Comparison of ENCODE assay signal across 27 cellular contexts in genomic region chr13:44210525-44210924, GRCh38.
A peak's percentile ranks its signal among the peaks of the same experiment; 100 is the strongest.
DNase-seq lines count a peak whose midpoint lies in the region; ATAC-seq, FAIRE-seq and TF ChIP-seq lines count a peak whose summit lies in the region.
"Had no signal": no experiment of that assay in that cellular context is flagged by ENCODE, and none has a peak within 500 bp of the region (broad histone marks: within the 10 kb centered on the region; RNA-seq: fewer than 3 reads in every experiment).

No MANE protein-coding gene starts in this region.

- no peak for ATAC-seq in HepG2
- no peak for ATAC-seq in GM21825 (IDR thresholded peaks at IDR 0.05; ENCODE audit: unreplicated experiment)
- ATAC-seq: K562 had no signal

- no peak overlapping the region for H2AFZ ChIP-seq in HepG2 (ENCODE audit: low read length)
- H2AFZ ChIP-seq: GM23248 had no signal

- no peak for FAIRE-seq in HepG2 (lab: Jason Lieb, UNC)
- FAIRE-seq: GM12891, K562 had no signal

- no peak for DNase-seq in HepG2 (ENCODE audit: low spot score)
- peak; percentile 33 for DNase-seq in pons (ENCODE audit: low spot score)
- no peak for DNase-seq in NCI-H510A (lab: John Stamatoyannopoulos, UW)
- DNase-seq in glomerular visceral epithelial cell (ENCODE audit: extremely low spot score): no peak
- DNase-seq in NCI-H2029 (lab: John Stamatoyannopoulos, UW): no peak
- DNase-seq: 8988T; ACHN; BE2C; CD8-positive, alpha-beta memory T cell; DMS 273 treated with DMSO at 0.1 percent for 48 hours; DMS79; EL; GDM1; GM23248; H9; Kasumi-1; NCI-H1092 treated with DMSO at 0.1 percent for 48 hours; NCI-H1436; NCI-H187 treated with DMSO at 0.1 percent for 48 hours; NCI-H2227 treated with DMSO at 0.1 percent for 48 hours; Right ventricle myocardium superior; RPMI8226 had no signal

- peaks cover 0 to 3% (median 0%) of the 10 kb centered on the region in 4 donors for H3K9me3 ChIP-seq in liver (ENCODE audit: control insufficient read depth in 4 of 4, low read length in 3 of 4)
- H3K9me3 ChIP-seq in HepG2 (ENCODE audit: low read length): peaks cover 7% of the 10 kb centered on the region
- H3K9me3 ChIP-seq: BE2C had no signal

- no peaks in the 10 kb centered on the region for H4K20me1 ChIP-seq in HepG2 (ENCODE audit: insufficient read depth, low read length)

- TF ChIP-seq EP300 in HepG2 (IDR thresholded peaks at IDR 0.05; ENCODE audit: low read depth in 2 of 2, low read length in 2 of 2): no peak
- no peak for TF ChIP-seq EP300 in HepG2 (CRISPR knock-in tag; IDR thresholded peaks at IDR 0.05; ENCODE audit: borderline replicate concordance)

- no peaks in the 10 kb centered on the region for H3K36me3 ChIP-seq in liver (ENCODE audit: control insufficient read depth in 4 of 4, insufficient read depth in 3 of 4, low read depth in 1 of 4, low read length in 3 of 4)
- H3K36me3 ChIP-seq in HepG2 (replicated peaks in 1 of 2; ENCODE audit: control insufficient read depth in 1 of 2, insufficient read depth in 2 of 2, low read length in 2 of 2): no peaks in the 10 kb centered on the region
- H3K36me3 ChIP-seq: BE2C had no signal

- H3K27me3 ChIP-seq in liver (ENCODE audit: control insufficient read depth in 4 of 4, insufficient read depth in 4 of 4, low read length in 3 of 4): no peaks in the 10 kb centered on the region
- no peaks in the 10 kb centered on the region for H3K27me3 ChIP-seq in HepG2 (ENCODE audit: control insufficient read depth in 1 of 2, insufficient read depth in 2 of 2, low read length in 2 of 2)
- no peaks in the 10 kb centered on the region for H3K27me3 ChIP-seq in layer of hippocampus (ENCODE audit: control insufficient read depth, insufficient read depth, low read length)
- H3K27me3 ChIP-seq: BE2C had no signal

- CTCF ChIA-PET in HepG2 (lab: Yijun Ruan, JAX; ENCODE audit: low intra/inter-chr PET ratio, low total read pairs): no interaction called here

- POLR2A ChIA-PET in HepG2 (lab: Yijun Ruan, JAX): no interaction called here

- TF ChIP-seq RAD21 in liver (IDR thresholded peaks at IDR 0.05) (no peak), HepG2 (CRISPR knock-in tag; IDR thresholded peaks at IDR 0.05) (no peak)

- no TSS peak for BruUV-seq in HepG2 (replicated peaks; lab: Mats Ljungman, UMichigan)

- no peak for TF ChIP-seq POLR2A in HepG2 (IDR thresholded peaks at IDR 0.05; ENCODE audit: insufficient read depth in 1 of 2, low read depth in 2 of 2, low read length in 2 of 2)

- TF ChIP-seq CTCF in liver (IDR thresholded peaks at IDR 0.05; ENCODE audit: low read depth, low read length, missing input control) (no peak), HepG2 (CRISPR knock-in tag; IDR thresholded peaks at IDR 0.05) (no peak)

- in situ Hi-C loops in HepG2 (cut with HindIII; ENCODE audit: extremely low pct_ligation_motif_present, low pct_unique_long_range_greater_than_20kb): no loop called here

- H3K4me3 ChIP-seq in liver (ENCODE audit: low read depth in 1 of 3, low read length in 3 of 3) (no peak overlapping the region), HepG2 (replicated peaks in 1 of 3; ENCODE audit: insufficient read depth in 1 of 3, low read depth in 2 of 3, low read length in 3 of 3) (no peak overlapping the region)
- H3K4me3 ChIP-seq: GM23248, K562 had no signal

- H3K27ac ChIP-seq in liver (ENCODE audit: low read depth in 1 of 2, low read length in 2 of 2): no peak overlapping the region
- no peak overlapping the region for H3K27ac ChIP-seq in HepG2 (ENCODE audit: extremely low read length, insufficient read depth, low read length)
- H3K27ac ChIP-seq in layer of hippocampus (ENCODE audit: low read depth, low read length): peak overlapping the region; percentile 99
- H3K27ac ChIP-seq: GM23248 had no signal

- no peak overlapping the region for H3K4me2 ChIP-seq in HepG2 (ENCODE audit: low read depth, low read length)

- no peaks in the 10 kb centered on the region for H3K79me2 ChIP-seq in HepG2 (ENCODE audit: insufficient read depth, low read length)

- 40% methylated on average over 2 of the region's 2 CpGs for WGBS in liver
- WGBS in HepG2 (ENCODE audit: low lambda C conversion rate): 8% methylated on average over 2 of the region's 2 CpGs

- intact Hi-C loops in HepG2 (cut with micrococcal nuclease; ENCODE audit: unreplicated experiment): no loop called here

- H3K4me1 ChIP-seq in liver (ENCODE audit: control insufficient read depth in 4 of 4, insufficient read depth in 4 of 4, low read length in 3 of 4) (peaks cover 0 to 8% (median 3%) of the 10 kb centered on the region in 4 donors), HepG2 (ENCODE audit: insufficient read depth, low read length) (no peaks in the 10 kb centered on the region)
- H3K4me1 ChIP-seq: BE2C had no signal

- H3K9ac ChIP-seq in liver (ENCODE audit: low read depth in 1 of 2, low read length in 2 of 2): no peak overlapping the region
- no peak overlapping the region for H3K9ac ChIP-seq in HepG2 (ENCODE audit: insufficient read depth, low read depth, low read length)
- H3K9ac ChIP-seq: GM23248 had no signal

TF ChIP-seq in liver, 16 proteins besides CTCF, POLR2A, EP300 and RAD21:
- peak in 1 of 2 donors; percentile 34 for TF ChIP-seq HNF4A (conservative IDR thresholded peaks at IDR 0.05)
- TF ChIP-seq NR2F2 (IDR thresholded peaks at IDR 0.05): no peak
- no peak for TF ChIP-seq FOXA2 (IDR thresholded peaks at IDR 0.05)
- TF ChIP-seq EGR1 (IDR thresholded peaks at IDR 0.05; ENCODE audit: low read depth in 2 of 2): no peak
- peak; percentile 30 to 56 for TF ChIP-seq RXRA (IDR thresholded peaks at IDR 0.05)

TF ChIP-seq in HepG2, 621 proteins besides CTCF, POLR2A, EP300 and RAD21 (continues in another document):
- TF ChIP-seq ZNF546 (CRISPR knock-in tag; conservative IDR thresholded peaks at IDR 0.05) (no peak), RFX5 (IDR thresholded peaks at IDR 0.05; ENCODE audit: low read depth, low read length) (no peak), ZNF256 (CRISPR knock-in tag; conservative IDR thresholded peaks at IDR 0.05) (no peak), AHR (CRISPR knock-in tag; IDR thresholded peaks at IDR 0.05) (no peak), MIER2 (CRISPR knock-in tag; IDR thresholded peaks at IDR 0.05) (no peak), MAZ (IDR thresholded peaks at IDR 0.05; ENCODE audit: borderline replicate concordance, low read depth, low read length) (no peak), MAZ (CRISPR knock-in tag; IDR thresholded peaks at IDR 0.05; ENCODE audit: low read depth) (no peak), CEBPG (CRISPR knock-in tag; IDR thresholded peaks at IDR 0.05) (no peak), FOXM1 (CRISPR knock-in tag; IDR thresholded peaks at IDR 0.05) (no peak), ATF2 (CRISPR knock-in tag; IDR thresholded peaks at IDR 0.05) (no peak)
- TF ChIP-seq, protein P1, sequence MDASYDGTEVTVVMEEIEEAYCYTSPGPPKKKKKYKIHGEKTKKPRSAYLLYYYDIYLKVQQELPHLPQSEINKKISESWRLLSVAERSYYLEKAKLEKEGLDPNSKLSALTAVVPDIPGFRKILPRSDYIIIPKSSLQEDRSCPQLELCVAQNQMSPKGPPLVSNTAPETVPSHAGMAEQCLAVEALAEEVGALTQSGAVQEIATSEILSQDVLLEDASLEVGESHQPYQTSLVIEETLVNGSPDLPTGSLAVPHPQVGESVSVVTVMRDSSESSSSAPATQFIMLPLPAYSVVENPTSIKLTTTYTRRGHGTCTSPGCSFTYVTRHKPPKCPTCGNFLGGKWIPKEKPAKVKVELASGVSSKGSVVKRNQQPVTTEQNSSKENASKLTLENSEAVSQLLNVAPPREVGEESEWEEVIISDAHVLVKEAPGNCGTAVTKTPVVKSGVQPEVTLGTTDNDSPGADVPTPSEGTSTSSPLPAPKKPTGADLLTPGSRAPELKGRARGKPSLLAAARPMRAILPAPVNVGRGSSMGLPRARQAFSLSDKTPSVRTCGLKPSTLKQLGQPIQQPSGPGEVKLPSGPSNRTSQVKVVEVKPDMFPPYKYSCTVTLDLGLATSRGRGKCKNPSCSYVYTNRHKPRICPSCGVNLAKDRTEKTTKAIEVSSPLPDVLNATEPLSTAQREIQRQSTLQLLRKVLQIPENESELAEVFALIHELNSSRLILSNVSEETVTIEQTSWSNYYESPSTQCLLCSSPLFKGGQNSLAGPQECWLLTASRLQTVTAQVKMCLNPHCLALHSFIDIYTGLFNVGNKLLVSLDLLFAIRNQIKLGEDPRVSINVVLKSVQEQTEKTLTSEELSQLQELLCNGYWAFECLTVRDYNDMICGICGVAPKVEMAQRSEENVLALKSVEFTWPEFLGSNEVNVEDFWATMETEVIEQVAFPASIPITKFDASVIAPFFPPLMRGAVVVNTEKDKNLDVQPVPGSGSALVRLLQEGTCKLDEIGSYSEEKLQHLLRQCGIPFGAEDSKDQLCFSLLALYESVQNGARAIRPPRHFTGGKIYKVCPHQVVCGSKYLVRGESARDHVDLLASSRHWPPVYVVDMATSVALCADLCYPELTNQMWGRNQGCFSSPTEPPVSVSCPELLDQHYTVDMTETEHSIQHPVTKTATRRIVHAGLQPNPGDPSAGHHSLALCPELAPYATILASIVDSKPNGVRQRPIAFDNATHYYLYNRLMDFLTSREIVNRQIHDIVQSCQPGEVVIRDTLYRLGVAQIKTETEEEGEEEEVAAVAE (CRISPR knock-in tag; IDR thresholded peaks at IDR 0.05; ENCODE audit: borderline replicate concordance): no peak
- TF ChIP-seq, protein P2, sequence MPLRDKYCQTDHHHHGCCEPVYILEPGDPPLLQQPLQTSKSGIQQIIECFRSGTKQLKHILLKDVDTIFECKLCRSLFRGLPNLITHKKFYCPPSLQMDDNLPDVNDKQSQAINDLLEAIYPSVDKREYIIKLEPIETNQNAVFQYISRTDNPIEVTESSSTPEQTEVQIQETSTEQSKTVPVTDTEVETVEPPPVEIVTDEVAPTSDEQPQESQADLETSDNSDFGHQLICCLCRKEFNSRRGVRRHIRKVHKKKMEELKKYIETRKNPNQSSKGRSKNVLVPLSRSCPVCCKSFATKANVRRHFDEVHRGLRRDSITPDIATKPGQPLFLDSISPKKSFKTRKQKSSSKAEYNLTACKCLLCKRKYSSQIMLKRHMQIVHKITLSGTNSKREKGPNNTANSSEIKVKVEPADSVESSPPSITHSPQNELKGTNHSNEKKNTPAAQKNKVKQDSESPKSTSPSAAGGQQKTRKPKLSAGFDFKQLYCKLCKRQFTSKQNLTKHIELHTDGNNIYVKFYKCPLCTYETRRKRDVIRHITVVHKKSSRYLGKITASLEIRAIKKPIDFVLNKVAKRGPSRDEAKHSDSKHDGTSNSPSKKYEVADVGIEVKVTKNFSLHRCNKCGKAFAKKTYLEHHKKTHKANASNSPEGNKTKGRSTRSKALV (CRISPR knock-in tag; IDR thresholded peaks at IDR 0.05): no peak
